Comparison of ENCODE assay signal across 8 cellular contexts in the genomic region with DNA sequence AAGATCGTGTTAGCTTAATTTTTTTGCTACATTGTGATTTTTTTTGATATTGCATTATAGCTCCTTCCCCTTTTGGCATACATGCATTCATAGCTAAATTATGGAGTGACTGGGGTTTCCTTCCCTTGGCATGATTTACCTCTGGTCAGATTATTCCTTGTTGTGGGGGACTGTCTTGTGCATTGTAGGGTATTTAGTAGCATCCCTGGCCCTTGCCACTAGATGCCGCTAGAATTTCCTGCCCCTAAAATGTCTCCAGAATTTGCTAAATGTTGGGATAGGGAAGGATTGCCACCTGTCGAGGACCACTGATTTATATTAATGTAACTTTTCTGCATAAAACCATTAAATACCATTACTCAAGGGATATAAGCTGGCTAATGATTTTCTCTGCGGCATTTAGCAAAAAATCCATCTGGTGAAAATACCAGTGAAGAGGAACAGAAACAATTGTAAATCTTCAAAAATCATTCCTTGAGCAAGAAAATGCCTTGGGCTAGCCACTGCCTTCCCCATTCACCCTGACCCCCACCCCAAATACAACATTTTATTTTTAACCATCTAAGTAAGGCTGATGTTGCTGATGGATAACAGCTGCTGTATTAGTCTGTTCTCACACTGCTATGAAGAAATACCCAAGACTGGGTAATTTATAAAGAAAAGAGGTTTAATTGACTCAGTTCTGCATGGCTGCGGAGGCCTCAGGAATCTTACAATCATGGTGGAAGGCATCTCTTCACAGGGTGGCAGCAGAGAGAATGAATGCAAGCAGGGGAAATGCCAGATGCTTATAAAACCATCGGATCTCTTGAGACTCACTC.
DNase-seq lines count a peak whose midpoint lies in the region; ATAC-seq and TF ChIP-seq lines count a peak whose summit lies in the region.

No MANE protein-coding gene starts in this region.

- no peaks in the 10 kb centered on the region for H3K9me3 ChIP-seq in liver (ENCODE audit: control insufficient read depth in 4 of 4, low read length in 3 of 4)

- H3K9ac ChIP-seq in liver (ENCODE audit: low read depth in 1 of 2, low read length in 2 of 2): no peak overlapping the region

- no peak overlapping the region for H3K27ac Mint-ChIP-seq in Calu3 (ENCODE audit: unreplicated experiment)
- H3K27ac Mint-ChIP-seq in activated T-helper 17 cell treated with anti-CD3 and anti-CD28 coated beads, Interleukin-2, amount 50 U/mL, for 72 hours: no peak overlapping the region

- no peak overlapping the region for H3K4me3 ChIP-seq in astrocyte of the spinal cord (ENCODE audit: low read depth, low read length)
- no peak overlapping the region for H3K4me3 ChIP-seq in liver (ENCODE audit: low read depth in 1 of 3, low read length in 3 of 3)

- no peak overlapping the region for H3K4me3 Mint-ChIP-seq in Calu3 (ENCODE audit: low read depth, unreplicated experiment)
- no peak overlapping the region for H3K4me3 Mint-ChIP-seq in activated T-helper 17 cell treated with anti-CD3 and anti-CD28 coated beads, Interleukin-2, amount 50 U/mL, for 72 hours

- intact Hi-C loops in Calu3 (cut with micrococcal nuclease; ENCODE audit: unreplicated experiment): no loop called here

- TF ChIP-seq CTCF in Calu3 (IDR thresholded peaks at IDR 0.05; ENCODE audit: unreplicated experiment): no peak
- peak; percentile 78 for TF ChIP-seq CTCF in astrocyte of the spinal cord (IDR thresholded peaks at IDR 0.05; ENCODE audit: low read depth, low read length)
- TF ChIP-seq CTCF in liver (IDR thresholded peaks at IDR 0.05; ENCODE audit: low read depth, low read length, missing input control): peak; percentile 52

- H3K27ac ChIP-seq in liver (ENCODE audit: low read depth in 1 of 2, low read length in 2 of 2): no peak overlapping the region

- peaks cover 4% of the 10 kb centered on the region for H3K9me3 Mint-ChIP-seq in Calu3 (ENCODE audit: low read depth, unreplicated experiment)
- H3K9me3 Mint-ChIP-seq in activated T-helper 17 cell treated with anti-CD3 and anti-CD28 coated beads, Interleukin-2, amount 50 U/mL, for 72 hours: no peaks in the 10 kb centered on the region

- TF ChIP-seq RAD21 in liver (IDR thresholded peaks at IDR 0.05): peak; percentile 71 to 79

- ATAC-seq in activated T-helper 17 cell treated with anti-CD3 and anti-CD28 coated beads, Interleukin-2, amount 50 U/mL, for 72 hours (replicated peaks): no peak

- no peaks in the 10 kb centered on the region for H3K4me1 Mint-ChIP-seq in Calu3 (ENCODE audit: low read depth, unreplicated experiment)
- H3K4me1 Mint-ChIP-seq in activated T-helper 17 cell treated with anti-CD3 and anti-CD28 coated beads, Interleukin-2, amount 50 U/mL, for 72 hours: peaks cover 9% of the 10 kb centered on the region

- H3K27me3 Mint-ChIP-seq in Calu3 (ENCODE audit: unreplicated experiment): no peaks in the 10 kb centered on the region
- no peaks in the 10 kb centered on the region for H3K27me3 Mint-ChIP-seq in activated T-helper 17 cell treated with anti-CD3 and anti-CD28 coated beads, Interleukin-2, amount 50 U/mL, for 72 hours

- peaks cover 0 to 10% (median 6%) of the 10 kb centered on the region in 4 donors for H3K4me1 ChIP-seq in liver (ENCODE audit: control insufficient read depth in 4 of 4, insufficient read depth in 4 of 4, low read length in 3 of 4)

- H3K36me3 Mint-ChIP-seq in Calu3 (ENCODE audit: insufficient read depth, unreplicated experiment): no peaks in the 10 kb centered on the region
- no peaks in the 10 kb centered on the region for H3K36me3 Mint-ChIP-seq in activated T-helper 17 cell treated with anti-CD3 and anti-CD28 coated beads, Interleukin-2, amount 50 U/mL, for 72 hours (ENCODE audit: low read depth)

- 66% methylated on average over 6 of the region's 6 CpGs for WGBS in liver

- CTCF ChIA-PET in Calu3 (lab: Charles Lee): interaction anchor here (0.6 kb wide), 1 partner anchor 549 kb away, joined by 3 read pairs; no protein-coding TSS in a partner anchor

- in situ Hi-C loops in astrocyte of the spinal cord (cut with HindIII; ENCODE audit: low sequenced_read_pairs): no loop called here

- no peaks in the 10 kb centered on the region for H3K36me3 ChIP-seq in liver (ENCODE audit: control insufficient read depth in 4 of 4, insufficient read depth in 3 of 4, low read depth in 1 of 4, low read length in 3 of 4)

- BruUV-seq in Calu3 (replicated peaks; lab: Mats Ljungman, UMichigan): no TSS peak

- no peaks in the 10 kb centered on the region for H3K27me3 ChIP-seq in liver (ENCODE audit: control insufficient read depth in 4 of 4, insufficient read depth in 4 of 4, low read length in 3 of 4)

- DNase-seq in Calu3: peak; percentile 7
- peak; percentile 80 for DNase-seq in LHCN-M2 (ENCODE audit: low read depth)
- DNase-seq in astrocyte of the spinal cord (ENCODE audit: low read depth, low spot score): peak; percentile 59
- DNase-seq in stimulated activated CD4-positive, alpha-beta T cell treated with anti-CD3 and anti-CD28 coated beads, Interleukin-4, amount 100 ng/mL, for 4 hours: no peak
- no peak for DNase-seq in T-helper 2 cell
- no peak for DNase-seq in NCI-H2227 (lab: John Stamatoyannopoulos, UW; ENCODE audit: unreplicated experiment)

TF ChIP-seq in liver, 16 proteins besides CTCF, POLR2A, EP300 and RAD21:
- no peak for TF ChIP-seq HNF4A (conservative IDR thresholded peaks at IDR 0.05)
- no peak for TF ChIP-seq JUND (IDR thresholded peaks at IDR 0.05)
- TF ChIP-seq TAF1 (conservative IDR thresholded peaks at IDR 0.05): no peak
- TF ChIP-seq NR2F2 (IDR thresholded peaks at IDR 0.05): no peak
- TF ChIP-seq HNF4G (IDR thresholded peaks at IDR 0.05): no peak
- TF ChIP-seq GABPA (IDR thresholded peaks at IDR 0.05 in 1 of 2, conservative IDR thresholded peaks at IDR 0.05 in 1 of 2): no peak
- TF ChIP-seq, protein P1, sequence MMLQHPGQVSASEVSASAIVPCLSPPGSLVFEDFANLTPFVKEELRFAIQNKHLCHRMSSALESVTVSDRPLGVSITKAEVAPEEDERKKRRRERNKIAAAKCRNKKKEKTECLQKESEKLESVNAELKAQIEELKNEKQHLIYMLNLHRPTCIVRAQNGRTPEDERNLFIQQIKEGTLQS (IDR thresholded peaks at IDR 0.05): no peak
- TF ChIP-seq FOXA1 (IDR thresholded peaks at IDR 0.05): no peak
- TF ChIP-seq, protein P2, sequence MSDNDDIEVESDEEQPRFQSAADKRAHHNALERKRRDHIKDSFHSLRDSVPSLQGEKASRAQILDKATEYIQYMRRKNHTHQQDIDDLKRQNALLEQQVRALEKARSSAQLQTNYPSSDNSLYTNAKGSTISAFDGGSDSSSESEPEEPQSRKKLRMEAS (IDR thresholded peaks at IDR 0.05): no peak
- no peak for TF ChIP-seq FOXA2 (IDR thresholded peaks at IDR 0.05)

Comparison
In these comparisons a context has a peak if more than half of its experiments do, and no peak if none do; other contexts are left out.
1. DNase-seq: peak in Calu3 (single experiment), LHCN-M2 (single experiment) and astrocyte of the spinal cord (single experiment); none in stimulated activated CD4-positive, alpha-beta T cell treated with anti-CD3 and anti-CD28 coated beads, Interleukin-4, amount 100 ng/mL, for 4 hours (0 of 2), T-helper 2 cell (0 of 5) and NCI-H2227 (single experiment).